ENCODE assay signal across 8 cellular contexts in genomic region chr7:23273141-23273599, GRCh38. TPM values are rescaled to one million over a fixed set of nuclear protein-coding genes. Genes with fewer than 3 reads are reported as not detected.
DNase-seq lines count a peak whose midpoint lies in the region; TF ChIP-seq lines count a peak whose summit lies in the region.

No MANE protein-coding gene starts in this region.

- intact Hi-C loops in testis (cut with DNase I; ENCODE audit: low total_unique reads): no loop called here

- no peaks in the 10 kb centered on the region for H3K4me1 ChIP-seq in ES-I3 (ENCODE audit: insufficient read depth, low read length)
- H3K4me1 ChIP-seq in GM23248 (ENCODE audit: insufficient read depth): no peaks in the 10 kb centered on the region
- H3K4me1 ChIP-seq in KMS-11 (ENCODE audit: low read depth, poor library complexity, severe bottlenecking): peaks cover 24% of the 10 kb centered on the region
- H3K4me1 ChIP-seq in testis: no peaks in the 10 kb centered on the region

- H3K27me3 Mint-ChIP-seq in activated T-cell treated with anti-CD3 and anti-CD28 coated beads, Interleukin-2, amount 50 U/mL, for 24 hours: no peaks in the 10 kb centered on the region

- H3K9me3 ChIP-seq in ES-I3 (ENCODE audit: control insufficient read depth, insufficient read depth, low read length): no peaks in the 10 kb centered on the region
- H3K9me3 ChIP-seq in GM23248 (ENCODE audit: low read depth): no peaks in the 10 kb centered on the region
- H3K9me3 ChIP-seq in testis: no peaks in the 10 kb centered on the region

- no peaks in the 10 kb centered on the region for H3K9me2 ChIP-seq in GM23248 (ENCODE audit: insufficient read depth)

- H3K27ac Mint-ChIP-seq in activated T-cell treated with anti-CD3 and anti-CD28 coated beads, Interleukin-2, amount 50 U/mL, for 24 hours: peak overlapping the region; percentile 31

- H3K4me1 Mint-ChIP-seq in activated T-cell treated with anti-CD3 and anti-CD28 coated beads, Interleukin-2, amount 50 U/mL, for 24 hours (ENCODE audit: low read depth): peaks cover 13% of the 10 kb centered on the region

- TF ChIP-seq CTCF in KMS-11 (conservative IDR thresholded peaks at IDR 0.05; ENCODE audit: low read depth, low read length) (peak; percentile 94), testis (IDR thresholded peaks at IDR 0.05) (peak; percentile 49 to 69 (median 68))

- H3K9me3 Mint-ChIP-seq in activated T-cell treated with anti-CD3 and anti-CD28 coated beads, Interleukin-2, amount 50 U/mL, for 24 hours: no peaks in the 10 kb centered on the region

- 49 to 50% methylated on average over 11 of the region's 11 CpGs for WGBS in GM23248 (ENCODE audit: low coverage in 1 of 2, low lambda C conversion rate in 2 of 2, missing lambda C conversion rate in 2 of 2), 2 experiments
- 26 to 28% methylated on average over 11 of the region's 11 CpGs for WGBS in testis, 2 donors

- H3K36me3 Mint-ChIP-seq in activated T-cell treated with anti-CD3 and anti-CD28 coated beads, Interleukin-2, amount 50 U/mL, for 24 hours (ENCODE audit: low read depth): no peaks in the 10 kb centered on the region

- H3K4me3 ChIP-seq in GM23248 (no peak overlapping the region), KMS-11 (IDR thresholded peaks at IDR 0.05; ENCODE audit: insufficient read depth, low read depth, low read length) (no peak overlapping the region), testis (no peak overlapping the region)

- H3K4me3 Mint-ChIP-seq in activated T-cell treated with anti-CD3 and anti-CD28 coated beads, Interleukin-2, amount 50 U/mL, for 24 hours: peak overlapping the region; percentile 60

- H3K9ac ChIP-seq in ES-I3 (ENCODE audit: low read depth, low read length) (peak overlapping the region; percentile 13), GM23248 (no peak overlapping the region), KMS-11 (peak overlapping the region; percentile 86)

- H3K36me3 ChIP-seq in ES-I3 (ENCODE audit: insufficient read depth, low read length) (no peaks in the 10 kb centered on the region), GM23248 (ENCODE audit: low read depth) (no peaks in the 10 kb centered on the region), KMS-11 (ENCODE audit: insufficient read depth) (no peaks in the 10 kb centered on the region), testis (ENCODE audit: low read depth, missing control alignments) (no peaks in the 10 kb centered on the region)

- H3K27me3 ChIP-seq in GM23248 (replicated peaks; ENCODE audit: insufficient read depth) (no peaks in the 10 kb centered on the region), KMS-11 (ENCODE audit: insufficient read depth, low read depth) (no peaks in the 10 kb centered on the region), testis (no peaks in the 10 kb centered on the region)

- H3K79me2 ChIP-seq in GM23248 (ENCODE audit: insufficient read depth): no peaks in the 10 kb centered on the region
- peaks cover 7% of the 10 kb centered on the region; the same call in 1 of the 2 replicates for H3K79me2 ChIP-seq in KMS-11 (ENCODE audit: insufficient read depth, low read depth)

- no peak for TF ChIP-seq POLR2A in testis (IDR thresholded peaks at IDR 0.05)

- no peaks in the 10 kb centered on the region; the same call in 1 of the 2 replicates for H3F3A ChIP-seq in GM23248 (ENCODE audit: insufficient read depth)

- DNase-seq in GM23248: peak; percentile 77
- DNase-seq in activated T-cell treated with anti-CD3 and anti-CD28 coated beads, Interleukin-2, amount 50 U/mL, for 24 hours: peak; percentile 92
- peak; percentile 57 for DNase-seq in fibroblast of peridontal ligament (ENCODE audit: extremely low read depth)
- DNase-seq in non-pigmented ciliary epithelial cell (ENCODE audit: low read depth): peak; percentile 87
- peak; percentile 95 for DNase-seq in testis

- H3K4me2 ChIP-seq in GM23248 (ENCODE audit: unreplicated experiment) (no peak overlapping the region), KMS-11 (peak overlapping the region; percentile 80)

- H4K20me1 ChIP-seq in GM23248 (ENCODE audit: insufficient read depth): no peaks in the 10 kb centered on the region
- H4K20me1 ChIP-seq in KMS-11 (ENCODE audit: insufficient read depth): no peaks in the 10 kb centered on the region

- H3K27ac ChIP-seq in GM23248: no peak overlapping the region
- H3K27ac ChIP-seq in KMS-11: peak overlapping the region; percentile 90
- H3K27ac ChIP-seq in testis: no peak overlapping the region

- in situ Hi-C loops in GM23248 (cut with MboI): no loop called here

- H2AFZ ChIP-seq in GM23248 (no peak overlapping the region), KMS-11 (ENCODE audit: low read depth) (peak overlapping the region; percentile 89)

TF ChIP-seq in PFSK-1, 5 proteins besides CTCF, POLR2A, EP300 and RAD21:
- TF ChIP-seq TAF1 (IDR thresholded peaks at IDR 0.05; ENCODE audit: borderline replicate concordance, insufficient read depth, low read length) (0 out of 2 replicates have a peak, but pooled peaks have one; percentile 34), FOXP2 (optimal IDR thresholded peaks at IDR 0.05; ENCODE audit: borderline replicate concordance, extremely low read depth, extremely low read length, insufficient read depth) (peak; percentile 54), REST (IDR thresholded peaks at IDR 0.05; ENCODE audit: insufficient read depth in 1 of 2, low read depth in 2 of 2, low read length in 2 of 2) (no peak), SIN3A (IDR thresholded peaks at IDR 0.05; ENCODE audit: borderline replicate concordance, insufficient read depth, low read length) (0 out of 2 replicates have a peak, but pooled peaks have one; percentile 32)
TF ChIP-seq in PFSK-1: peak in this region for 3.

RNA-seq across cellular contexts. Expression of gene MALSU1, which starts 26.0 kb away (rescaled TPM):
- total RNA-seq in GM23248 (2014; rRNA removed; shearing (Covaris generic)): 66.0 and 96.1 TPM in 2 replicates
- polyA plus RNA-seq in GM23248 (2016; fragmentation: Nextera tagmentation; extraction: Ambion mirVana): 135 and 136 TPM in 2 replicates
- 68.5 TPM for polyA plus RNA-seq in PFSK-1 (2012; ENCODE audit: insufficient read length, low read depth)
- total RNA-seq in testis: 10 to 100 TPM; 51.8 to 63.8 TPM
- polyA plus RNA-seq in testis (ENCODE audit: insufficient read depth, low read depth, low replicate concordance): 74.9 TPM

RNA-seq across cellular contexts. Expression of gene GPNMB, which starts 26.6 kb away (rescaled TPM):
- 38.2 and 48.8 TPM in 2 replicates for total RNA-seq in GM23248 (2014; rRNA removed; shearing (Covaris generic))
- polyA plus RNA-seq in GM23248 (2016; fragmentation: Nextera tagmentation; extraction: Ambion mirVana) (42.5 and 43.2 TPM in 2 replicates), testis (ENCODE audit: insufficient read depth, low read depth, low replicate concordance) (81.9 TPM)
- 37.5 TPM for polyA plus RNA-seq in PFSK-1 (2012; ENCODE audit: insufficient read length, low read depth)
- total RNA-seq in testis: 10 to 100 TPM; 15.6 to 33.6 TPM
